In the genomic region with DNA sequence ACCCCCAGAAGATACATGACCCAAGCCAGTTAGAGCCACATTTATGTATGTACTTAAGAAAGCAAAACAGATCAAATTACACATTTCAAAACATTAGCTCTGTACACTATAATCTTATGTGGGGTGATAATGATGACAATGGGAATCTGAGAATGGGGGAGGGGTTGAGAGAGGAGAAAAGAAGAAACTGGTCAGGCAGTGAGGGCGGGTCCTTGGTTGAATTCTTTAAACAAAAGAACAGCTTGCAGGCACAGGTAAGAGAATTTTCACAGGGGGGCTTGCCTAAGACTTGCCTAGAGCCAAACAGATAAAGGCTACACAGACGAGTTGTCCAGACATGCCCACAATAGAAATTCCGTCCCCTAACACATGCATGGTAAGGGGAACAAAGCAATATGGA, we compare ENCODE assay signal across 22 cellular contexts.
"Had no signal": no experiment of that assay in that cellular context is flagged by ENCODE, and none has a peak within 500 bp of the region (broad histone marks: within the 10 kb centered on the region; RNA-seq: fewer than 3 reads in every experiment).

No MANE protein-coding gene starts in this region.

- H3K27ac Mint-ChIP-seq: activated naive CD4-positive, alpha-beta T cell treated with anti-CD3 and anti-CD28 coated beads, Interleukin-2, amount 50 U/mL, for 72 hours; brain; natural killer cell; progenitor cell of endocrine pancreas; T-helper 2 cell treated with Interferon-gamma antibody and Interleukin-4, amounts not matched to agents 5 μg/mL and 100 μg/mL, for 36 hours had no signal

- H3K36me3 Mint-ChIP-seq: activated naive CD4-positive, alpha-beta T cell treated with anti-CD3 and anti-CD28 coated beads, Interleukin-2, amount 50 U/mL, for 72 hours; brain; natural killer cell had no signal

- H3K4me3 Mint-ChIP-seq: brain; natural killer cell; T-helper 2 cell treated with Interferon-gamma antibody and Interleukin-4, amounts not matched to agents 5 μg/mL and 100 μg/mL, for 36 hours had no signal

- H3K4me3 ChIP-seq: spleen had no signal

- H3K4me1 Mint-ChIP-seq: brain, natural killer cell had no signal

- H3K9me3 Mint-ChIP-seq: natural killer cell; T-helper 2 cell treated with Interferon-gamma antibody and Interleukin-4, amounts not matched to agents 5 μg/mL and 100 μg/mL, for 36 hours had no signal

- FAIRE-seq: frontal cortex, TTC549 had no signal

- ATAC-seq: activated naive CD4-positive, alpha-beta T cell treated with anti-CD3 and anti-CD28 coated beads, Interleukin-2, amount 50 U/mL, for 72 hours; left ventricle myocardium superior; natural killer cell had no signal

- H3K4me1 ChIP-seq: spleen had no signal

- H3K27me3 Mint-ChIP-seq: progenitor cell of endocrine pancreas had no signal

- DNase-seq: activated CD4-positive, CD25-positive, alpha-beta regulatory T cell treated with anti-CD3 and anti-CD28 coated beads, Interleukin-2, amount 50 U/mL, for 72 hours; activated T-cell treated with anti-CD3 and anti-CD28 coated beads, Interleukin-2, amount 50 U/mL, for 1 hour; aorta; central memory CD4-positive, alpha-beta T cell; dermis blood vessel endothelial cell; effector CD8-positive, alpha-beta T cell; glutamatergic neuron; hippocampal formation; left ventricle myocardium superior; midbrain; natural killer cell; retina; spleen; stimulated activated CD4-positive, alpha-beta T cell treated with anti-CD3 and anti-CD28 coated beads, Interleukin-4, amount 100 ng/mL, for 24 hours; stimulated activated naive CD4-positive, alpha-beta T cell treated with Interleukin-2 at 50 U/mL for 16 hours; WERI-Rb-1 had no signal

- H3K27me3 ChIP-seq: spleen had no signal

- H3K27ac ChIP-seq: spleen, WERI-Rb-1 had no signal

- H3K36me3 ChIP-seq: spleen, WERI-Rb-1 had no signal
